1 cellular context compared by ENCODE assay signal in genomic region chr19:44570603-44570983, GRCh38.
TF ChIP-seq lines count a peak whose summit lies in the region.

No MANE protein-coding gene starts in this region.

TF ChIP-seq in K562, 482 proteins besides CTCF, POLR2A, EP300 and RAD21 (continued from another document):
- TF ChIP-seq FOXP4 (CRISPR knock-in tag; IDR thresholded peaks at IDR 0.05; ENCODE audit: borderline replicate concordance), result 0 out of 2 replicates have a peak, but pooled peaks have one; percentile 42
- no peak for TF ChIP-seq SREBF2 (CRISPR knock-in tag; IDR thresholded peaks at IDR 0.05)
- 0 out of 2 replicates have a peak, but pooled peaks have one; percentile 22 for TF ChIP-seq MTA1 (IDR thresholded peaks at IDR 0.05; ENCODE audit: borderline replicate concordance)
- no peak for TF ChIP-seq THRB (CRISPR knock-in tag; conservative IDR thresholded peaks at IDR 0.05)
- no peak for TF ChIP-seq TCFL5 (CRISPR knock-in tag; conservative IDR thresholded peaks at IDR 0.05)
- TF ChIP-seq ARNT (IDR thresholded peaks at IDR 0.05), result peak; percentile 11 to 18; a peak in 1 of 4 replicates
- TF ChIP-seq XRCC4 (IDR thresholded peaks at IDR 0.05; ENCODE audit: extremely low read depth, insufficient read depth, insufficient read length), result no peak
- no peak for TF ChIP-seq ZNF212 (CRISPR knock-in tag; IDR thresholded peaks at IDR 0.05)
- 0 out of 2 replicates have a peak, but pooled peaks have one; percentile 18 for TF ChIP-seq ZEB2 (IDR thresholded peaks at IDR 0.05)
- TF ChIP-seq EZH2 (IDR thresholded peaks at IDR 0.05; ENCODE audit: borderline replicate concordance, low read depth, low read length), result no peak
- TF ChIP-seq ZNF398 (CRISPR knock-in tag; IDR thresholded peaks at IDR 0.05), result no peak
- TF ChIP-seq CBX1 (IDR thresholded peaks at IDR 0.05; ENCODE audit: low read depth), result no peak
- TF ChIP-seq CREBBP (IDR thresholded peaks at IDR 0.05; ENCODE audit: low read depth, low read length), result no peak
- no peak for TF ChIP-seq DACH1 (IDR thresholded peaks at IDR 0.05; ENCODE audit: partially characterized antibody)
- TF ChIP-seq HDAC2 (IDR thresholded peaks at IDR 0.05), result peak; percentile 70; the same call in 1 of the 2 replicates
- no peak for TF ChIP-seq TCF7 (IDR thresholded peaks at IDR 0.05; ENCODE audit: borderline replicate concordance)
- TF ChIP-seq NEUROD1 (IDR thresholded peaks at IDR 0.05; ENCODE audit: borderline replicate concordance, low read depth, low read length, partially characterized antibody), result no peak
- no peak for TF ChIP-seq ZNF696 (CRISPR knock-in tag; conservative IDR thresholded peaks at IDR 0.05)
- TF ChIP-seq PREB (CRISPR knock-in tag; IDR thresholded peaks at IDR 0.05), result no peak
- TF ChIP-seq CC2D1A (IDR thresholded peaks at IDR 0.05), result no peak
- TF ChIP-seq RBM22 (IDR thresholded peaks at IDR 0.05; ENCODE audit: low read depth, low read length, poor library complexity, severe bottlenecking), result no peak
- TF ChIP-seq CHD4 (IDR thresholded peaks at IDR 0.05; ENCODE audit: insufficient read depth, insufficient replicate concordance, low read depth, low read length, poor library complexity, severe bottlenecking), result no peak
- TF ChIP-seq ZNF121 (CRISPR knock-in tag; conservative IDR thresholded peaks at IDR 0.05), result no peak
- TF ChIP-seq ZNF75A (CRISPR knock-in tag; IDR thresholded peaks at IDR 0.05), result no peak
- no peak for TF ChIP-seq ETV1 (tag; conservative IDR thresholded peaks at IDR 0.05; ENCODE audit: low read depth)
- TF ChIP-seq ZNF318 (IDR thresholded peaks at IDR 0.05; ENCODE audit: borderline replicate concordance in 1 of 2, low read depth in 1 of 2), result no peak
- no peak for TF ChIP-seq ZNF277 (CRISPR knock-in tag; IDR thresholded peaks at IDR 0.05; ENCODE audit: borderline replicate concordance)
- peak; percentile 88 for TF ChIP-seq BCOR (IDR thresholded peaks at IDR 0.05)
- TF ChIP-seq CREB3 (tag; conservative IDR thresholded peaks at IDR 0.05; ENCODE audit: low read depth), result no peak
- no peak for TF ChIP-seq NR4A1 (CRISPR knock-in tag; IDR thresholded peaks at IDR 0.05)
- TF ChIP-seq NR4A1 (tag; IDR thresholded peaks at IDR 0.05), result no peak
- TF ChIP-seq TBL1XR1 (IDR thresholded peaks at IDR 0.05; ENCODE audit: low read length in 2 of 2), result no peak
- TF ChIP-seq CHD2 (IDR thresholded peaks at IDR 0.05; ENCODE audit: low read depth, low read length), result no peak
- no peak for TF ChIP-seq FOS (IDR thresholded peaks at IDR 0.05; ENCODE audit: extremely low read depth, insufficient read length)
- TF ChIP-seq GTF2B (IDR thresholded peaks at IDR 0.05; ENCODE audit: extremely low read depth, insufficient read length), result no peak
- no peak for TF ChIP-seq CHAMP1 (IDR thresholded peaks at IDR 0.05)
- no peak for TF ChIP-seq THRAP3 (IDR thresholded peaks at IDR 0.05; ENCODE audit: borderline replicate concordance)
TF ChIP-seq in K562: peak in this region for 10.
